17 cellular contexts compared by ENCODE assay signal in the genomic region with DNA sequence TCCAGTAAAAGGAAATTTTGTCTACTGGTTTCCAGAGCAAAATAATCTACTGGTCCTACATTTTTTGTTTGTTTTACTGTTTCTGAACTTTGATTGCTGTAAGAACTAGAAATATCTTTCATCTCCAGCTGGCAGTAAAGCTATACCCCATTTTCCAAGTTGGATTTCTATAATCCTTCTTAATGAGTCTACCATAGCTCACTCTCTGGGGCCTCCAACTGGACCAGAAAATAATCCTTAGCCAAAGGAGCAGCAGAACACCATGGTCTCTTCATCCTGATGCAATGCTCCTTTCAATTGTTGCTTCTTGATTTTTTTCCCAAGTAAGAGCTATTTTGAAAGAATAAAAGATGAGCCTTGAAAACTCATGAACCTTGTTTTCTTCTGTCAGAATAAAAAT.
DNase-seq lines count a peak whose midpoint lies in the region; ATAC-seq and TF ChIP-seq lines count a peak whose summit lies in the region.
"Had no signal": no experiment of that assay in that cellular context is flagged by ENCODE, and none has a peak within 500 bp of the region (broad histone marks: within the 10 kb centered on the region; RNA-seq: fewer than 3 reads in every experiment).

No MANE protein-coding gene starts in this region.

- H4K20me1 ChIP-seq in SK-N-SH (ENCODE audit: insufficient read depth) (no peaks in the 10 kb centered on the region), smooth muscle cell (ENCODE audit: low read depth) (no peaks in the 10 kb centered on the region), PC-3 (ENCODE audit: low read length) (no peaks in the 10 kb centered on the region)
- H4K20me1 ChIP-seq: BLaER1 had no signal

- H3K9me2 ChIP-seq in SK-N-SH (no peaks in the 10 kb centered on the region; the same call in 1 of the 2 replicates), PC-3 (replicated peaks; ENCODE audit: low read length) (no peaks in the 10 kb centered on the region)

- DNase-seq in SK-N-SH = no peak
- DNase-seq in adipocyte (ENCODE audit: low read depth) = peak; percentile 24
- no peak for DNase-seq in chondrocyte (ENCODE audit: low spot score)
- DNase-seq in smooth muscle cell (lab: John Stamatoyannopoulos, UW; ENCODE audit: unreplicated experiment) = no peak
- DNase-seq in CD4-positive, alpha-beta memory T cell = no peak
- no peak for DNase-seq in hepatic stellate cell (ENCODE audit: low spot score)
- DNase-seq in PC-3 = no peak
- DNase-seq: 8988T; Calu3; CD8-positive, alpha-beta T cell; DMS79 treated with DMSO at 0.1 percent for 48 hours had no signal

- H3K9ac ChIP-seq in SK-N-SH (no peak overlapping the region), adipocyte (ENCODE audit: low read length) (peak overlapping the region; percentile 19), smooth muscle cell (ENCODE audit: low read depth) (no peak overlapping the region), PC-3 (ENCODE audit: low read length) (no peak overlapping the region)
- H3K9ac ChIP-seq: BLaER1 had no signal

- H3K4me2 ChIP-seq in SK-N-SH (no peak overlapping the region), smooth muscle cell (peak overlapping the region; percentile 27), PC-3 (ENCODE audit: low read length) (no peak overlapping the region)
- H3K4me2 ChIP-seq: BLaER1 had no signal

- no peak for TF ChIP-seq EP300 in SK-N-SH (IDR thresholded peaks at IDR 0.05; ENCODE audit: borderline replicate concordance in 1 of 2, low read depth in 1 of 2, low read length in 1 of 2)

- H2AFZ ChIP-seq in SK-N-SH (ENCODE audit: low read depth) (peak overlapping the region; percentile 30; the same call in 1 of the 2 replicates), smooth muscle cell (ENCODE audit: low read depth) (peak overlapping the region; percentile 56), PC-3 (ENCODE audit: low read length) (no peak overlapping the region)

- POLR2A ChIA-PET in SK-N-SH (lab: Yijun Ruan, JAX) (no interaction called here), PC-3 (lab: Charles Lee; ENCODE audit: unreplicated experiment) (no interaction called here)
- POLR2A ChIA-PET in CD4-positive, alpha-beta memory T cell (lab: Charles Lee; ENCODE audit: partially characterized antibody) = no interaction called here

- TF ChIP-seq CTCF in SK-N-SH (IDR thresholded peaks at IDR 0.05) (no peak), chondrocyte (IDR thresholded peaks at IDR 0.05) (no peak), smooth muscle cell (IDR thresholded peaks at IDR 0.05; ENCODE audit: borderline replicate concordance, insufficient read depth, poor library complexity, severe bottlenecking) (no peak), PC-3 (conservative IDR thresholded peaks at IDR 0.05; ENCODE audit: low read depth, low read length) (no peak)

- no peak for TF ChIP-seq RAD21 in SK-N-SH (IDR thresholded peaks at IDR 0.05; ENCODE audit: low read length)

- H3K79me2 ChIP-seq in SK-N-SH (ENCODE audit: insufficient read depth) (no peaks in the 10 kb centered on the region), smooth muscle cell (ENCODE audit: low read depth) (no peaks in the 10 kb centered on the region), PC-3 (ENCODE audit: low read length) (no peaks in the 10 kb centered on the region)

- intact Hi-C loops in CD4-positive, alpha-beta memory T cell (cut with micrococcal nuclease) = no loop called here
- intact Hi-C loops in PC-3 (cut with micrococcal nuclease) = no loop called here

- H3K27ac ChIP-seq in SK-N-SH (ENCODE audit: low read depth in 2 of 2, low read length in 1 of 2) = peak overlapping the region in 1 of 2 experiments; percentile 73; a peak in 1 of 4 replicates
- H3K27ac ChIP-seq in smooth muscle cell (ENCODE audit: low read depth) = peak overlapping the region; percentile 49
- no peak overlapping the region for H3K27ac ChIP-seq in CD4-positive, alpha-beta memory T cell (ENCODE audit: low read depth, low read length)
- no peak overlapping the region for H3K27ac ChIP-seq in PC-3 (ENCODE audit: low read length)
- H3K27ac ChIP-seq: BLaER1, HL-60 had no signal

- ATAC-seq in SK-N-SH treated with all-trans-retinoic acid at 6 μM for 48 hours = no peak
- no peak for ATAC-seq in PC-3
- ATAC-seq: CD8-positive, alpha-beta T cell; GM12878 had no signal

- CTCF ChIA-PET in SK-N-SH (lab: Yijun Ruan, JAX) (no interaction called here), PC-3 (lab: Charles Lee) (no interaction called here)
- CTCF ChIA-PET in CD4-positive, alpha-beta memory T cell (lab: Charles Lee; ENCODE audit: partially characterized antibody) = no interaction called here

- H3K9me3 ChIP-seq in SK-N-SH (no peaks in the 10 kb centered on the region), adipocyte (ENCODE audit: control insufficient read depth, low read length) (no peaks in the 10 kb centered on the region), smooth muscle cell (replicated peaks; ENCODE audit: low read depth) (no peaks in the 10 kb centered on the region), PC-3 (ENCODE audit: low read length) (no peaks in the 10 kb centered on the region)
- no peaks in the 10 kb centered on the region for H3K9me3 ChIP-seq in CD4-positive, alpha-beta memory T cell (ENCODE audit: control insufficient read depth in 1 of 2, low read length in 2 of 2)
- H3K9me3 ChIP-seq: BLaER1, HAP-1 had no signal

- H3K4me1 Mint-ChIP-seq in chondrocyte (ENCODE audit: low read depth) = peaks cover 41% of the 10 kb centered on the region
- no peaks in the 10 kb centered on the region for H3K4me1 Mint-ChIP-seq in CD4-positive, alpha-beta memory T cell
- H3K4me1 Mint-ChIP-seq: CD14-positive monocyte had no signal

- H3K36me3 ChIP-seq in SK-N-SH (replicated peaks in 1 of 2; ENCODE audit: control insufficient read depth in 1 of 2, insufficient read depth in 2 of 2, low read length in 1 of 2) (no peaks in the 10 kb centered on the region), adipocyte (ENCODE audit: control insufficient read depth, insufficient read depth, low read length, severe bottlenecking) (no peaks in the 10 kb centered on the region), smooth muscle cell (ENCODE audit: low read depth) (no peaks in the 10 kb centered on the region), PC-3 (ENCODE audit: low read depth, low read length) (no peaks in the 10 kb centered on the region)
- H3K36me3 ChIP-seq in CD4-positive, alpha-beta memory T cell (ENCODE audit: insufficient read depth, low read length) = no peaks in the 10 kb centered on the region
- H3K36me3 ChIP-seq: BLaER1, HAP-1 had no signal

- H3K9me3 Mint-ChIP-seq in chondrocyte (ENCODE audit: low read depth) = peaks cover 2% of the 10 kb centered on the region
- H3K9me3 Mint-ChIP-seq in CD4-positive, alpha-beta memory T cell = peaks cover 0 to 5% (median 0%) of the 10 kb centered on the region in 8 donors
- H3K9me3 Mint-ChIP-seq: CD8-positive, alpha-beta T cell had no signal

- H3K4me1 ChIP-seq in SK-N-SH (ENCODE audit: control insufficient read depth in 1 of 2, insufficient read depth in 2 of 2, low read depth in 1 of 2, low read length in 1 of 2) = peaks cover 0 to 15% of the 10 kb centered on the region in 2 experiments; a peak in 2 of 4 replicates
- peaks cover 21% of the 10 kb centered on the region for H3K4me1 ChIP-seq in adipocyte (ENCODE audit: control insufficient read depth, insufficient read depth, low read length)
- H3K4me1 ChIP-seq in smooth muscle cell (ENCODE audit: low read depth) = peaks cover 7% of the 10 kb centered on the region
- no peaks in the 10 kb centered on the region for H3K4me1 ChIP-seq in CD4-positive, alpha-beta memory T cell (ENCODE audit: insufficient read depth, low read length)
- H3K4me1 ChIP-seq in PC-3 (ENCODE audit: insufficient read depth, low read length) = no peaks in the 10 kb centered on the region
- H3K4me1 ChIP-seq: BLaER1, HAP-1 had no signal

- H3K4me3 Mint-ChIP-seq in chondrocyte (ENCODE audit: unreplicated experiment) = no peak overlapping the region
- no peak overlapping the region for H3K4me3 Mint-ChIP-seq in CD4-positive, alpha-beta memory T cell
- H3K4me3 Mint-ChIP-seq: CD14-positive monocyte; CD8-positive, alpha-beta T cell had no signal

- H3K27ac Mint-ChIP-seq in chondrocyte (ENCODE audit: unreplicated experiment) = peak overlapping the region; percentile 32
- H3K27ac Mint-ChIP-seq in CD4-positive, alpha-beta memory T cell = no peak overlapping the region
- H3K27ac Mint-ChIP-seq: CD14-positive monocyte; CD8-positive, alpha-beta T cell had no signal

- H3F3A ChIP-seq in SK-N-SH (replicated peaks; ENCODE audit: insufficient read depth) (no peaks in the 10 kb centered on the region), smooth muscle cell (ENCODE audit: low read depth) (no peaks in the 10 kb centered on the region), PC-3 (ENCODE audit: low read length, unreplicated experiment) (no peaks in the 10 kb centered on the region)

- H3K4me3 ChIP-seq in SK-N-SH (ENCODE audit: low read depth in 2 of 2, low read length in 1 of 2) = no peak overlapping the region
- H3K4me3 ChIP-seq in adipocyte (ENCODE audit: low read length) = no peak overlapping the region
- H3K4me3 ChIP-seq in smooth muscle cell = no peak overlapping the region
- no peak overlapping the region for H3K4me3 ChIP-seq in CD4-positive, alpha-beta memory T cell (ENCODE audit: low read length in 2 of 2)
- no peak overlapping the region for H3K4me3 ChIP-seq in PC-3 (ENCODE audit: low read length)
- H3K4me3 ChIP-seq: BLaER1, GM12878, HAP-1 had no signal

- H3K27me3 Mint-ChIP-seq in chondrocyte (ENCODE audit: low read depth) = no peaks in the 10 kb centered on the region
- H3K27me3 Mint-ChIP-seq in CD4-positive, alpha-beta memory T cell = no peaks in the 10 kb centered on the region

- H3K36me3 Mint-ChIP-seq in chondrocyte (ENCODE audit: low read depth) = no peaks in the 10 kb centered on the region
- H3K36me3 Mint-ChIP-seq in CD4-positive, alpha-beta memory T cell = no peaks in the 10 kb centered on the region
- H3K36me3 Mint-ChIP-seq: CD14-positive monocyte; CD8-positive, alpha-beta T cell had no signal

- no TSS peak for BruUV-seq in PC-3 (replicated peaks; lab: Mats Ljungman, UMichigan)

- no peaks in the 10 kb centered on the region for H3K27me3 ChIP-seq in SK-N-SH (ENCODE audit: insufficient read depth)
- no peaks in the 10 kb centered on the region for H3K27me3 ChIP-seq in adipocyte (replicated peaks; ENCODE audit: control insufficient read depth, insufficient read depth, low read length)
- no peaks in the 10 kb centered on the region for H3K27me3 ChIP-seq in smooth muscle cell (ENCODE audit: low read depth)
- H3K27me3 ChIP-seq in CD4-positive, alpha-beta memory T cell (ENCODE audit: insufficient read depth, low read length) = no peaks in the 10 kb centered on the region
- H3K27me3 ChIP-seq in PC-3 (ENCODE audit: low read length) = peaks cover 39% of the 10 kb centered on the region
- H3K27me3 ChIP-seq: BLaER1 had no signal

TF ChIP-seq in SK-N-SH, 30 proteins besides CTCF, POLR2A, EP300 and RAD21 (continues in another document):
- TF ChIP-seq CHD2 (IDR thresholded peaks at IDR 0.05; ENCODE audit: low read length, partially characterized antibody) (no peak), MEF2A (IDR thresholded peaks at IDR 0.05; ENCODE audit: borderline replicate concordance, low read depth) (no peak), GABPA (IDR thresholded peaks at IDR 0.05; ENCODE audit: low read depth) (no peak)
